ENCODE assay signal across 28 cellular contexts in the genomic region with DNA sequence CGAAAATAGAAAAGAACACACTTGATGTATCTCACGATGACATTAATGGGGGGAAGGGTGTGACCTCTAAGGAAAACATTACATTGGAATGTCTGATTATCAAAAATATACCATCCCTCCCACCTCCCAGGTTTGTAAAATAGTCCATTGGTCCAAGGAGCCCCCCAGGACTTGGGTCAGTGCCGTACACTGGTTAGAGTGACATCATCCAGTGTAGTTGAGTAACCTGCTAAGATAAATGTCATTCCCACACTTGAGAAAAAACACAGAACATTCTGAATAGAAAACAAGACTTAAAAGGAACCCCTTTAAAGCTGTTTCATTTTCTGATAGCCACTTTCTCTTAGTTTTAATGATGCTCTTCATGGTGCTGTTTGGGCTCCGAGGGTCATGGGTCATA.
"Had no signal": no experiment of that assay in that cellular context is flagged by ENCODE, and none has a peak within 500 bp of the region (broad histone marks: within the 10 kb centered on the region; RNA-seq: fewer than 3 reads in every experiment).

No MANE protein-coding gene starts in this region.

- DNase-seq: activated CD4-positive, alpha-beta T cell treated with anti-CD3 and anti-CD28 coated beads, Interleukin-2, amount 10 ng/mL, durations not matched to agents 7 days and 5 days; activated CD4-positive, CD25-positive, alpha-beta regulatory T cell; activated CD8-positive, alpha-beta memory T cell treated with anti-CD3 and anti-CD28 coated beads, Interleukin-2, amount 50 U/mL, for 4 hours; activated CD8-positive, alpha-beta T cell treated with anti-CD3 and anti-CD28 coated beads for 36 hours; activated gamma-delta T cell treated with Interleukin-2 at 50 U/mL for 16 hours; activated naive CD4-positive, alpha-beta T cell treated with anti-CD3 and anti-CD28 coated beads, Interleukin-2, amount 10 ng/mL, durations not matched to agents 7 days and 5 days; activated naive CD8-positive, alpha-beta T cell treated with anti-CD3 and anti-CD28 coated beads, Interleukin-2, amount 10 ng/mL, durations not matched to agents 7 days and 5 days; activated T-cell treated with anti-CD3 and anti-CD28 coated beads, Interleukin-2, amount 50 U/mL, for 72 hours; amygdala; NCI-H1092; NCI-H1417; NCI-H1930; NCI-H2107; NCI-H2171 treated with DMSO at 0.1 percent for 48 hours; NCI-H524; PC-9; SHP77 treated with DMSO at 0.1 percent for 48 hours; T-cell; T-helper 2 cell; T1000 had no signal

- H3K4me3 Mint-ChIP-seq: activated CD4-positive, alpha-beta T cell treated with anti-CD3 and anti-CD28 coated beads, Interleukin-2, amount 10 ng/mL, durations not matched to agents 7 days and 5 days; activated CD8-positive, alpha-beta T cell treated with anti-CD3 and anti-CD28 coated beads for 36 hours; activated naive CD4-positive, alpha-beta T cell treated with anti-CD3 and anti-CD28 coated beads, Interleukin-2, amount 10 ng/mL, durations not matched to agents 7 days and 5 days; activated naive CD8-positive, alpha-beta T cell treated with anti-CD3 and anti-CD28 coated beads, Interleukin-2, amount 10 ng/mL, durations not matched to agents 7 days and 5 days; activated T-cell treated with anti-CD3 and anti-CD28 coated beads, Interleukin-2, amount 50 U/mL, for 72 hours; brain; central memory CD8-positive, alpha-beta T cell; IgD-negative memory B cell; T-cell had no signal

- H3K9me3 Mint-ChIP-seq: activated CD4-positive, alpha-beta T cell treated with anti-CD3 and anti-CD28 coated beads, Interleukin-2, amount 10 ng/mL, durations not matched to agents 7 days and 5 days; activated CD8-positive, alpha-beta T cell treated with anti-CD3 and anti-CD28 coated beads for 36 hours; activated naive CD4-positive, alpha-beta T cell treated with anti-CD3 and anti-CD28 coated beads, Interleukin-2, amount 10 ng/mL, durations not matched to agents 7 days and 5 days; activated naive CD8-positive, alpha-beta T cell treated with anti-CD3 and anti-CD28 coated beads, Interleukin-2, amount 10 ng/mL, durations not matched to agents 7 days and 5 days; activated T-cell treated with anti-CD3 and anti-CD28 coated beads, Interleukin-2, amount 50 U/mL, for 72 hours; activated T-helper 2 cell treated with anti-CD3 and anti-CD28 coated beads, Interferon-gamma antibody, Interleukin-2, Interleukin-4, amounts not matched to agents 10 μg/mL and 5 μg/mL and 100 μg/mL, durations not matched to agents 14 hours and 24 hours and 36 hours; brain; central memory CD8-positive, alpha-beta T cell; IgD-negative memory B cell; T-cell had no signal

- H3K27ac ChIP-seq: KMS-11, PC-9, VCaP had no signal

- H3K4me3 ChIP-seq: PC-9 had no signal

- H3K4me1 Mint-ChIP-seq: activated naive CD8-positive, alpha-beta T cell treated with anti-CD3 and anti-CD28 coated beads, Interleukin-2, amount 10 ng/mL, durations not matched to agents 7 days and 5 days; central memory CD8-positive, alpha-beta T cell had no signal

- H3K36me3 Mint-ChIP-seq: IgD-negative memory B cell had no signal

- H3K27me3 Mint-ChIP-seq: activated CD4-positive, alpha-beta T cell treated with anti-CD3 and anti-CD28 coated beads, Interleukin-2, amount 10 ng/mL, durations not matched to agents 7 days and 5 days; activated CD8-positive, alpha-beta T cell treated with anti-CD3 and anti-CD28 coated beads for 36 hours; activated naive CD4-positive, alpha-beta T cell treated with anti-CD3 and anti-CD28 coated beads, Interleukin-2, amount 10 ng/mL, durations not matched to agents 7 days and 5 days; activated naive CD8-positive, alpha-beta T cell treated with anti-CD3 and anti-CD28 coated beads, Interleukin-2, amount 10 ng/mL, durations not matched to agents 7 days and 5 days; brain; central memory CD8-positive, alpha-beta T cell; IgD-negative memory B cell; T-cell had no signal

- H3K27ac Mint-ChIP-seq: activated CD4-positive, alpha-beta T cell treated with anti-CD3 and anti-CD28 coated beads, Interleukin-2, amount 10 ng/mL, durations not matched to agents 7 days and 5 days; activated naive CD4-positive, alpha-beta T cell treated with anti-CD3 and anti-CD28 coated beads, Interleukin-2, amount 10 ng/mL, durations not matched to agents 7 days and 5 days; activated naive CD8-positive, alpha-beta T cell treated with anti-CD3 and anti-CD28 coated beads, Interleukin-2, amount 10 ng/mL, durations not matched to agents 7 days and 5 days; activated T-cell treated with anti-CD3 and anti-CD28 coated beads, Interleukin-2, amount 50 U/mL, for 72 hours; activated T-helper 2 cell treated with anti-CD3 and anti-CD28 coated beads, Interferon-gamma antibody, Interleukin-2, Interleukin-4, amounts not matched to agents 10 μg/mL and 5 μg/mL and 100 μg/mL, durations not matched to agents 14 hours and 24 hours and 36 hours; T-cell had no signal

- ATAC-seq: activated CD8-positive, alpha-beta T cell treated with anti-CD3 and anti-CD28 coated beads for 36 hours; activated T-cell treated with anti-CD3 and anti-CD28 coated beads, Interleukin-2, amount 50 U/mL, for 72 hours; T-cell had no signal

- FAIRE-seq: astrocyte, TTC549 had no signal
